Comparison of ENCODE assay signal across 1 cellular context in the genomic region with DNA sequence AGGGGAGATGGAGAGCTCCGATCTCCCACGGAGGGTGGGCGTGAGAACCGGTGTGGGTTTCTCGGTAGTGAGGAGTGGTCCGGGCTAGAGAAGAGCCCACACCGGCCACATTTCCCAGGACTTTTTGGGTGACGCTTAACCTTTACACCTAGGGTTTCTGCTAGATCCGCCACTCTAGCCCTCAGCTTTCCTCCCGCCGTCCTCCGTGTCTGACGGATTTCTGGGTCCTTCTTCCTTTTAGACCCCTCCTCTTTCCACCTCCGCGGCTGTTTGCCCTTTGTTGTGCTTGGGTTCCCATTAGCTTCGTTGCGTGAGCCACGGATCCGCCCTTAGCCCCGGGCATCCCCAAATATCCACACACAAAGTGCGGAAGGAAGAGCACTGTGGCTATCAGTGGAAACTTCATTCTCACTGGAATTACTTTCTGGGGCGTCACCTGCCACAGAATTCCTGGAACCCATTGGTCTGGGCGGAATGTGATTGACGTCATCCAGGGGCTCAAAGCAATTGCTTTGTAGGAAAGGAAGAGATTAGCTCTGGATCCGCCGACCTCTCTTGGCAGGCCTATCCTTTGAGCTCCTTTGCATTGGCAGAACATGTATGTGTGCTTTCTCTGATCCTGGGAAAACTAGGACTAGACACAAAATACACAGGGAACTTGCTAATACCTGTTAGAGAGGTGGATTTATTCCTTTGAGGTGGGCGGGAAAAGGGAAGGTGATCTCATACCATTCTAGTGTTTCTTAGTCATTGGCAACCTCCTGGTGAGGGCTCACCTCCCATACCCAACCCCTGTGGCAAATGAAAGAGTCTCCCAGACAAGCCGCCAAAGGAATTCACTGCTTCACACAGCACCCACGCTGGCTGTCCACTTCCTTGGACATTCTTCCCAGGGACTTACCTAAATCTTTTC.
TF ChIP-seq lines count a peak whose summit lies in the region.

No MANE protein-coding gene starts in this region.

TF ChIP-seq in IMR-90, 13 proteins besides CTCF, POLR2A, EP300 and RAD21:
- TF ChIP-seq, protein P1, sequence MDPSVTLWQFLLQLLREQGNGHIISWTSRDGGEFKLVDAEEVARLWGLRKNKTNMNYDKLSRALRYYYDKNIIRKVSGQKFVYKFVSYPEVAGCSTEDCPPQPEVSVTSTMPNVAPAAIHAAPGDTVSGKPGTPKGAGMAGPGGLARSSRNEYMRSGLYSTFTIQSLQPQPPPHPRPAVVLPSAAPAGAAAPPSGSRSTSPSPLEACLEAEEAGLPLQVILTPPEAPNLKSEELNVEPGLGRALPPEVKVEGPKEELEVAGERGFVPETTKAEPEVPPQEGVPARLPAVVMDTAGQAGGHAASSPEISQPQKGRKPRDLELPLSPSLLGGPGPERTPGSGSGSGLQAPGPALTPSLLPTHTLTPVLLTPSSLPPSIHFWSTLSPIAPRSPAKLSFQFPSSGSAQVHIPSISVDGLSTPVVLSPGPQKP (IDR thresholded peaks at IDR 0.05; ENCODE audit: borderline replicate concordance, low read depth, low read length), result no peak
- no peak for TF ChIP-seq RFX5 (IDR thresholded peaks at IDR 0.05; ENCODE audit: low read depth, low read length)
- no peak for TF ChIP-seq MAFK (IDR thresholded peaks at IDR 0.05; ENCODE audit: low read depth, low read length)
- no peak for TF ChIP-seq CHD1 (IDR thresholded peaks at IDR 0.05; ENCODE audit: low read depth, low read length)
- peak; percentile 80 for TF ChIP-seq RCOR1 (IDR thresholded peaks at IDR 0.05; ENCODE audit: insufficient replicate concordance, low read length)
- no peak for TF ChIP-seq SMC3 (IDR thresholded peaks at IDR 0.05; ENCODE audit: low read depth, low read length)
- 0 out of 2 replicates have a peak, but pooled peaks have one; percentile 44 for TF ChIP-seq BHLHE40 (IDR thresholded peaks at IDR 0.05; ENCODE audit: low read depth, low read length)
- TF ChIP-seq, protein P2, sequence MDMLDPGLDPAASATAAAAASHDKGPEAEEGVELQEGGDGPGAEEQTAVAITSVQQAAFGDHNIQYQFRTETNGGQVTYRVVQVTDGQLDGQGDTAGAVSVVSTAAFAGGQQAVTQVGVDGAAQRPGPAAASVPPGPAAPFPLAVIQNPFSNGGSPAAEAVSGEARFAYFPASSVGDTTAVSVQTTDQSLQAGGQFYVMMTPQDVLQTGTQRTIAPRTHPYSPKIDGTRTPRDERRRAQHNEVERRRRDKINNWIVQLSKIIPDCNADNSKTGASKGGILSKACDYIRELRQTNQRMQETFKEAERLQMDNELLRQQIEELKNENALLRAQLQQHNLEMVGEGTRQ (IDR thresholded peaks at IDR 0.05; ENCODE audit: low read depth, low read length), result peak; percentile 49
- no peak for TF ChIP-seq NFE2L2 (IDR thresholded peaks at IDR 0.05; ENCODE audit: low read depth, low read length)
- 0 out of 2 replicates have a peak, but pooled peaks have one; percentile 14 for TF ChIP-seq FOS (IDR thresholded peaks at IDR 0.05; ENCODE audit: low read depth, low read length)
- no peak for TF ChIP-seq MAZ (IDR thresholded peaks at IDR 0.05; ENCODE audit: borderline replicate concordance, low read depth, low read length)
- TF ChIP-seq CEBPB (IDR thresholded peaks at IDR 0.05; ENCODE audit: low read depth, low read length), result no peak
